1 cellular context compared by ENCODE assay signal in genomic region chr7:50580053-50580452, GRCh38.
TF ChIP-seq lines count a peak whose summit lies in the region.

No MANE protein-coding gene starts in this region.

TF ChIP-seq in HepG2, 621 proteins besides CTCF, POLR2A, EP300 and RAD21 (continued from another document):
- TF ChIP-seq NFIB (CRISPR knock-in tag; IDR thresholded peaks at IDR 0.05; ENCODE audit: borderline replicate concordance) = no peak
